ENCODE assay signal across 8 cellular contexts in the genomic region with DNA sequence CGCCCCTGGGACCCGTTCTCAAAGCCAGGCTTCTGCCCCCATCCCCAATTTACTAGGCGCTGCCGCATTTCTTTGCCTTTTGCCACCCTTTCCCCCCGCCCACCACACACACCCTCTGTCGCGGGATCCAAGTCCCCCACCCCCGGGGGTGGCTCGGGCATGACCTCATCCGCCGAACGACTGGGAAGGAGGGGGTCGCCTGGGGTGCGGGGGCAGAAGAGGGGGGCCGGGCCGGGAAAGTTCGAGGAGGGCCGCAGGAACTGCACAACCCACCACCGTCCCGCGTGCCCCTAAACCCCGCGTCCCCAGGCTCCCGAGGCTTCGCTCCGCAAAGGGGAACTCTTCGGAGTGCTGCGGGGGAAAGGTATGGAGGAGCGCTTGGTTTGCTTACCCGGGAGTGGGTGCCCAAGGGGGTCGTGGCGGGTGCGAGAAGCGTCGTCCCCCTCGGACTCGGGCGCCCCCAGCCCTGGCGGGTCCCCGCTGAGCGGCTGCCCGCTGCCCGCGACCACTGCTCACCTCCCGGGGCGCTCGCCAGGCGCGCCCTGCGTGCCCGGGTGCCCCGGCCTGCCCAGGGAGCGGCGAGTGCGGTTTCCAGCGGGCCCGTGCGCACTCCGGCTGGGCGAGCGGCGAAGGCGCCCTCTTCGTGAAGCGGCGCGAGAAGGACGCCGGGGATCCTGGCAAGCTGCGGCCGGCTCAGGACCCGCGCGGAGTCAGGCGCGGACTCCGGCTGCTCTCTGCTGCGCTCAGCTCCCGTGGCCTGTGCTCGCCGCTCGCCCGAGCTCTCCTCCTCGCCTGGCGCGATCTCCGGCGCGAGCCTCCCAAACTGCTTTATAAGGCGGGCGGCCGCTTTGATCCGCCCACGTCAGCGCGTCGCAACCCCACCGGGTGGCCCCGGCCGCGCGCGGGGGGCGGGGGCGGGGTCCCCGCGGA. TPM values are rescaled to one million over a fixed set of nuclear protein-coding genes. Genes with fewer than 3 reads are reported as not detected.
DNase-seq lines count a peak whose midpoint lies in the region; ATAC-seq and TF ChIP-seq lines count a peak whose summit lies in the region.

No MANE protein-coding gene starts in this region.

- peaks cover 11 to 33% (median 23%) of the 10 kb centered on the region in 5 donors for H3K27me3 Mint-ChIP-seq in naive thymus-derived CD8-positive, alpha-beta T cell

- H3K36me3 ChIP-seq in WERI-Rb-1 = no peaks in the 10 kb centered on the region

- ATAC-seq in esophagus mucosa (peak; percentile 46), HG02970 (IDR thresholded peaks at IDR 0.05; ENCODE audit: low FRiP score, unreplicated experiment) (no peak), GM18868 (IDR thresholded peaks at IDR 0.05; ENCODE audit: unreplicated experiment) (no peak)
- ATAC-seq in naive thymus-derived CD8-positive, alpha-beta T cell = peak; percentile 25 to 40

- H3K4me3 Mint-ChIP-seq in naive thymus-derived CD8-positive, alpha-beta T cell = peak overlapping the region; percentile 36 to 81 (median 66)

- no peaks in the 10 kb centered on the region for H3K9me3 ChIP-seq in WERI-Rb-1 (ENCODE audit: severe bottlenecking)

- no peaks in the 10 kb centered on the region for H3K36me3 Mint-ChIP-seq in naive thymus-derived CD8-positive, alpha-beta T cell

- peaks cover 35% of the 10 kb centered on the region for H3K27me3 ChIP-seq in WERI-Rb-1 (ENCODE audit: insufficient read depth, low read depth, severe bottlenecking)

- peaks cover 3 to 43% (median 21%) of the 10 kb centered on the region in 4 donors for H3K4me1 Mint-ChIP-seq in naive thymus-derived CD8-positive, alpha-beta T cell

- POLR2A ChIA-PET in naive thymus-derived CD8-positive, alpha-beta T cell (lab: Charles Lee) = interaction anchor here (1.5 to 4.7 kb wide), 2 partner anchors 16 to 24 kb away, joined by 3 to 22 read pairs; no protein-coding TSS in a partner anchor

- no peak overlapping the region for H3K27ac ChIP-seq in WERI-Rb-1

- peak overlapping the region; percentile 59 for H3K4me3 ChIP-seq in WERI-Rb-1 (ENCODE audit: low read depth, low read length)

- H3K9me3 Mint-ChIP-seq in naive thymus-derived CD8-positive, alpha-beta T cell = no peaks in the 10 kb centered on the region

- peak; percentile 50 for DNase-seq in DMS153 (lab: John Stamatoyannopoulos, UW)
- peak; percentile 20 for DNase-seq in LHCN-M2 (ENCODE audit: low read depth)
- DNase-seq in WERI-Rb-1 = peak; percentile 66
- peak in 8 of 10 donors; percentile 23 to 55 (median 38) for DNase-seq in naive thymus-derived CD8-positive, alpha-beta T cell
- DNase-seq in epidermal melanocyte (ENCODE audit: insufficient read length, low spot score) = no peak

- TF ChIP-seq CTCF in WERI-Rb-1 (IDR thresholded peaks at IDR 0.05; ENCODE audit: low read depth, low read length) = no peak

- H3K27ac Mint-ChIP-seq in naive thymus-derived CD8-positive, alpha-beta T cell = no peak overlapping the region

RNA-seq across cellular contexts. Expression of a gene that starts 3.9 kb away (rescaled TPM):
- total RNA-seq in LHCN-M2 (2014; rRNA removed) (0.06 TPM in 1 of 2 replicates, not detected in the other), esophagus mucosa (0.08 TPM)
- polyA plus RNA-seq in LHCN-M2 (2012) = not detected
- under 1 TPM in 1 of 2 experiments, not detected in 1; 0.81 TPM for total RNA-seq in naive thymus-derived CD8-positive, alpha-beta T cell
- polyA plus RNA-seq in naive thymus-derived CD8-positive, alpha-beta T cell = under 1 TPM in 2 of 3 donors, not detected in 1; 0.09 to 0.24 TPM

Comparison
In these comparisons a context has a peak if more than half of its experiments do, and no peak if none do; other contexts are left out.
1. ATAC-seq: peak in esophagus mucosa (single experiment) and naive thymus-derived CD8-positive, alpha-beta T cell (2 of 2); none in HG02970 (single experiment) and GM18868 (single experiment).